ENCODE assay signal across 13 cellular contexts in genomic region chr19:46442808-46443450, GRCh38.
DNase-seq lines count a peak whose midpoint lies in the region; ATAC-seq and TF ChIP-seq lines count a peak whose summit lies in the region.
"Had no signal": no experiment of that assay in that cellular context is flagged by ENCODE, and none has a peak within 500 bp of the region (broad histone marks: within the 10 kb centered on the region; RNA-seq: fewer than 3 reads in every experiment).

No MANE protein-coding gene starts in this region.

- TF ChIP-seq CTCF in MM.1S (IDR thresholded peaks at IDR 0.05; ENCODE audit: low read length) (no peak), choroid plexus epithelial cell (conservative IDR thresholded peaks at IDR 0.05; ENCODE audit: low read depth, low read length) (no peak), nephron (IDR thresholded peaks at IDR 0.05; ENCODE audit: unreplicated experiment in 3 of 3) (no peak)

- peaks cover 5% of the 10 kb centered on the region for H3K27me3 Mint-ChIP-seq in nephron (ENCODE audit: low read depth)

- peak overlapping the region in 2 of 3 experiments; percentile 32 to 38 for H3K4me3 Mint-ChIP-seq in nephron
- H3K4me3 Mint-ChIP-seq: central memory CD8-positive, alpha-beta T cell; neural crest cell had no signal

- no peaks in the 10 kb centered on the region for H3K9me2 ChIP-seq in MM.1S (replicated peaks; ENCODE audit: insufficient read depth, low read length)

- DNase-seq in COLO829 (ENCODE audit: low spot score) (peak; percentile 39), MM.1S (no peak), choroid plexus epithelial cell (ENCODE audit: low read depth) (peak; percentile 79), NCI-H748 (lab: John Stamatoyannopoulos, UW; ENCODE audit: unreplicated experiment) (no peak), inferior parietal cortex (ENCODE audit: extremely low spot score) (no peak)
- DNase-seq in activated CD4-positive, alpha-beta T cell treated with anti-CD3 and anti-CD28 coated beads, Interleukin-2, amount 50 U/mL, for 4 hours = no peak
- DNase-seq: GOT3, hippocampal formation, transverse colon had no signal

- H3K27me3 ChIP-seq in MM.1S (replicated peaks; ENCODE audit: insufficient read depth, low read length) = peaks cover 54% of the 10 kb centered on the region
- H3K27me3 ChIP-seq: transverse colon had no signal

- no peaks in the 10 kb centered on the region for H3F3A ChIP-seq in MM.1S (ENCODE audit: insufficient read depth, low read length)

- H3K4me1 ChIP-seq in MM.1S (ENCODE audit: low read length) = no peaks in the 10 kb centered on the region

- H3K4me3 ChIP-seq in MM.1S (ENCODE audit: low read length) (no peak overlapping the region), choroid plexus epithelial cell (ENCODE audit: low read depth, low read length) (no peak overlapping the region)
- H3K4me3 ChIP-seq: transverse colon had no signal

- no peak overlapping the region for H3K9ac ChIP-seq in MM.1S (ENCODE audit: low read length)

- H3K27ac Mint-ChIP-seq in nephron = peak overlapping the region; percentile 19 to 96 (median 94)

- H3K79me2 ChIP-seq in MM.1S (ENCODE audit: low read length) = no peaks in the 10 kb centered on the region

- ATAC-seq in GM21526 (IDR thresholded peaks at IDR 0.05; ENCODE audit: low FRiP score, unreplicated experiment) = no peak

- H2AFZ ChIP-seq in MM.1S (ENCODE audit: low read length) = no peak overlapping the region

- H3K36me3 Mint-ChIP-seq in nephron (ENCODE audit: low read depth) = no peaks in the 10 kb centered on the region

- H3K27ac ChIP-seq in MM.1S (ENCODE audit: low read length) = no peak overlapping the region
- H3K27ac ChIP-seq: transverse colon had no signal

- no peaks in the 10 kb centered on the region for H3K36me3 ChIP-seq in MM.1S (replicated peaks; ENCODE audit: insufficient read depth, low read length)
- H3K36me3 ChIP-seq: transverse colon had no signal

- peaks cover 39% of the 10 kb centered on the region for H3K4me1 Mint-ChIP-seq in nephron
- H3K4me1 Mint-ChIP-seq: neural crest cell had no signal

- H3K9me3 ChIP-seq in MM.1S (replicated peaks; ENCODE audit: insufficient read depth, low read length) = no peaks in the 10 kb centered on the region
- H3K9me3 ChIP-seq: transverse colon had no signal

- peaks cover 3% of the 10 kb centered on the region for H3K9me3 Mint-ChIP-seq in nephron
- H3K9me3 Mint-ChIP-seq: central memory CD8-positive, alpha-beta T cell; neural crest cell had no signal

- H3K4me2 ChIP-seq in MM.1S (ENCODE audit: low read depth, low read length) = peak overlapping the region; percentile 41

- no peaks in the 10 kb centered on the region for H4K20me1 ChIP-seq in MM.1S (ENCODE audit: insufficient read depth, low read length)

Comparison
In these comparisons a context has a peak if more than half of its experiments do, and no peak if none do; other contexts are left out.
1. DNase-seq: peak in COLO829 (single experiment) and choroid plexus epithelial cell (single experiment); none in MM.1S (single experiment), NCI-H748 (single experiment), activated CD4-positive, alpha-beta T cell treated with anti-CD3 and anti-CD28 coated beads, Interleukin-2, amount 50 U/mL, for 4 hours (0 of 2) and inferior parietal cortex (single experiment).